1 cellular context compared by ENCODE assay signal in genomic region chr2:22600166-22600565, GRCh38.
TF ChIP-seq lines count a peak whose summit lies in the region.

No MANE protein-coding gene starts in this region.

TF ChIP-seq in neural cell, 6 proteins besides CTCF, POLR2A, EP300 and RAD21 (continued from another document):
- TF ChIP-seq, protein P1, sequence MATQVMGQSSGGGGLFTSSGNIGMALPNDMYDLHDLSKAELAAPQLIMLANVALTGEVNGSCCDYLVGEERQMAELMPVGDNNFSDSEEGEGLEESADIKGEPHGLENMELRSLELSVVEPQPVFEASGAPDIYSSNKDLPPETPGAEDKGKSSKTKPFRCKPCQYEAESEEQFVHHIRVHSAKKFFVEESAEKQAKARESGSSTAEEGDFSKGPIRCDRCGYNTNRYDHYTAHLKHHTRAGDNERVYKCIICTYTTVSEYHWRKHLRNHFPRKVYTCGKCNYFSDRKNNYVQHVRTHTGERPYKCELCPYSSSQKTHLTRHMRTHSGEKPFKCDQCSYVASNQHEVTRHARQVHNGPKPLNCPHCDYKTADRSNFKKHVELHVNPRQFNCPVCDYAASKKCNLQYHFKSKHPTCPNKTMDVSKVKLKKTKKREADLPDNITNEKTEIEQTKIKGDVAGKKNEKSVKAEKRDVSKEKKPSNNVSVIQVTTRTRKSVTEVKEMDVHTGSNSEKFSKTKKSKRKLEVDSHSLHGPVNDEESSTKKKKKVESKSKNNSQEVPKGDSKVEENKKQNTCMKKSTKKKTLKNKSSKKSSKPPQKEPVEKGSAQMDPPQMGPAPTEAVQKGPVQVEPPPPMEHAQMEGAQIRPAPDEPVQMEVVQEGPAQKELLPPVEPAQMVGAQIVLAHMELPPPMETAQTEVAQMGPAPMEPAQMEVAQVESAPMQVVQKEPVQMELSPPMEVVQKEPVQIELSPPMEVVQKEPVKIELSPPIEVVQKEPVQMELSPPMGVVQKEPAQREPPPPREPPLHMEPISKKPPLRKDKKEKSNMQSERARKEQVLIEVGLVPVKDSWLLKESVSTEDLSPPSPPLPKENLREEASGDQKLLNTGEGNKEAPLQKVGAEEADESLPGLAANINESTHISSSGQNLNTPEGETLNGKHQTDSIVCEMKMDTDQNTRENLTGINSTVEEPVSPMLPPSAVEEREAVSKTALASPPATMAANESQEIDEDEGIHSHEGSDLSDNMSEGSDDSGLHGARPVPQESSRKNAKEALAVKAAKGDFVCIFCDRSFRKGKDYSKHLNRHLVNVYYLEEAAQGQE (IDR thresholded peaks at IDR 0.05; ENCODE audit: borderline replicate concordance), result no peak
